In the genomic region with DNA sequence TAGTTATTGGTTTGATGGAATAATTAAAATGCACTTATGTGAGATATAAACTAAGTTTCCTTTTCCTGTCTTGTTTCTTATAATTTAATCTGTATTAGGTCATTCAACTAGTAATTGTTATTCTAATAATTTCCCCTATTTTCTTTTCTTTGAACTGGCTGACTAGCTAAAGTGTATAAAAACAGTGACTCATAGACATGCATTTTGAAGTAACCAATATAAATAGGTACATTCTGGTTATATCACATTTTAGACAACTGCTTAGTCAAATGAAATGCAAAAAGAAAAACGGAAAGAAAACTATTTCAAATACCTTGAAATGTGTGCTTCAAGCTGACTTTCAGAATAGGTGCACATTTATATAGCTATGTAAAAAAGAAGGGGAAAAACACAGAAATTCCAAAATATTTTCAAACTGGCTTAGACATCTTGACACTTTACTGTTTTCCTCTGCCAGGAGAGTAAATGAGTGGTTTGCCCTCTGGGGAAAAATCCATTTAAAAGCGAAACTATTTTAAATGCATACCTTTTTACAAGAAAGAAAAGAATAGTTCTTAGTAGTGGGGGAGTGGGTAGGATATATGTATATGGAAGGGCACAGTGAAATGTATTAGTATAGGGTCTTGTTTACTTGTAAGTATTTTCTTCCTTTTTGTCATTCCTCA, we compare ENCODE assay signal across 15 cellular contexts. TPM values are rescaled to one million over a fixed set of nuclear protein-coding genes. Genes with fewer than 3 reads are reported as not detected.
A peak's percentile ranks its signal among the peaks of the same experiment; 100 is the strongest.
DNase-seq lines count a peak whose midpoint lies in the region; ATAC-seq, FAIRE-seq and TF ChIP-seq lines count a peak whose summit lies in the region.
"Had no signal": no experiment of that assay in that cellular context is flagged by ENCODE, and none has a peak within 500 bp of the region (broad histone marks: within the 10 kb centered on the region; RNA-seq: fewer than 3 reads in every experiment).

No MANE protein-coding gene starts in this region.

- H3K27me3 Mint-ChIP-seq in WTC11 (ENCODE audit: low read depth), result no peaks in the 10 kb centered on the region
- H3K27me3 Mint-ChIP-seq: activated naive CD4-positive, alpha-beta T cell treated with anti-CD3 and anti-CD28 coated beads, Interleukin-2, amount 10 ng/mL, durations not matched to agents 7 days and 5 days had no signal

- no TSS peak for BruUV-seq in A673 (replicated peaks; lab: Mats Ljungman, UMichigan)

- POLR2A ChIA-PET in A673 (lab: Charles Lee; ENCODE audit: low non-redundant PET), result no interaction called here
- POLR2A ChIA-PET in WTC11 (lab: Charles Lee), result no interaction called here

- H3K36me3 ChIP-seq in A673 (ENCODE audit: insufficient read depth, low read length, poor library complexity, severe bottlenecking) (no peaks in the 10 kb centered on the region), GM23248 (ENCODE audit: low read depth) (no peaks in the 10 kb centered on the region), small intestine (ENCODE audit: control insufficient read depth in 2 of 2, insufficient read depth in 2 of 2, low read length in 2 of 2) (no peaks in the 10 kb centered on the region)
- H3K36me3 ChIP-seq: left lung, SJSA1 had no signal

- peaks cover 25% of the 10 kb centered on the region for H3F3A ChIP-seq in GM23248 (ENCODE audit: insufficient read depth)

- no peak overlapping the region for H2AFZ ChIP-seq in GM23248

- intact Hi-C loops in A673 (cut with micrococcal nuclease; ENCODE audit: unreplicated experiment), result no loop called here

- CTCF ChIA-PET in A673 (lab: Charles Lee), result no interaction called here
- CTCF ChIA-PET in WTC11 (lab: Charles Lee), result no interaction called here

- no peak overlapping the region for H3K9ac ChIP-seq in GM23248
- H3K9ac ChIP-seq: BLaER1 treated with 17β-estradiol and CSF1 and Interleukin-3, amounts not matched to agents 10 nM and 100 nM had no signal

- TF ChIP-seq CTCF in A673 (conservative IDR thresholded peaks at IDR 0.05; ENCODE audit: low read depth, low read length) (no peak), fibroblast of the aortic adventitia (IDR thresholded peaks at IDR 0.05; ENCODE audit: insufficient read depth, low read length) (no peak), WTC11 (IDR thresholded peaks at IDR 0.05) (no peak), D721Med (IDR thresholded peaks at IDR 0.05; ENCODE audit: insufficient read depth, missing control alignments) (no peak)

- peak overlapping the region; percentile 69 for H3K4me2 ChIP-seq in GM23248 (ENCODE audit: unreplicated experiment)

- H3K9me3 ChIP-seq in A673 (ENCODE audit: low read depth, low read length, poor library complexity, severe bottlenecking) (no peaks in the 10 kb centered on the region), GM23248 (ENCODE audit: low read depth) (no peaks in the 10 kb centered on the region), small intestine (ENCODE audit: control insufficient read depth, low read depth) (no peaks in the 10 kb centered on the region)
- H3K9me3 ChIP-seq: BLaER1 treated with 17β-estradiol and CSF1 and Interleukin-3, amounts not matched to agents 10 nM and 100 nM; left lung; SJSA1 had no signal

- H3K27me3 ChIP-seq in A673 (replicated peaks; ENCODE audit: insufficient read depth, low read depth, low read length, poor library complexity), result no peaks in the 10 kb centered on the region
- no peaks in the 10 kb centered on the region for H3K27me3 ChIP-seq in GM23248 (replicated peaks; ENCODE audit: insufficient read depth)
- no peaks in the 10 kb centered on the region for H3K27me3 ChIP-seq in small intestine (ENCODE audit: control insufficient read depth in 2 of 2, insufficient read depth in 2 of 2, low read length in 2 of 2)
- H3K27me3 ChIP-seq: BLaER1 treated with 17β-estradiol and CSF1 and Interleukin-3, amounts not matched to agents 10 nM and 100 nM; left lung; SJSA1 had no signal

- ATAC-seq in SK-N-SH treated with all-trans-retinoic acid at 6 μM for 48 hours (peak; percentile 50), WTC11 (no peak), GM18517 (IDR thresholded peaks at IDR 0.05; ENCODE audit: unreplicated experiment) (no peak)
- ATAC-seq: left lung had no signal

- WGBS in GM23248 (ENCODE audit: low coverage in 1 of 2, low lambda C conversion rate in 2 of 2, missing lambda C conversion rate in 2 of 2), 2 experiments, result 38 to 42% methylated on average over 2 of the region's 2 CpGs
- 46 to 58% (median 52%) methylated on average over 2 of the region's 2 CpGs for WGBS in small intestine, 3 donors

- H3K4me3 ChIP-seq in A673 (ENCODE audit: low read depth, low read length, poor library complexity, severe bottlenecking) (no peak overlapping the region), GM23248 (peak overlapping the region; percentile 23; the same call in 1 of the 2 replicates), fibroblast of the aortic adventitia (ENCODE audit: low read depth, low read length) (no peak overlapping the region), small intestine (ENCODE audit: low read depth in 1 of 2, low read length in 2 of 2) (no peak overlapping the region)
- H3K4me3 ChIP-seq: BLaER1 treated with 17β-estradiol and CSF1 and Interleukin-3, amounts not matched to agents 10 nM and 100 nM; left lung; SJSA1 had no signal

- H3K27ac ChIP-seq in A673 (ENCODE audit: low read depth, low read length, poor library complexity, severe bottlenecking) (peak overlapping the region; percentile 6), GM23248 (peak overlapping the region; percentile 38), small intestine (ENCODE audit: low read depth in 1 of 2, low read length in 1 of 2) (no peak overlapping the region)
- H3K27ac ChIP-seq: BLaER1 treated with 17β-estradiol and CSF1 and Interleukin-3, amounts not matched to agents 10 nM and 100 nM; left lung; SJSA1 had no signal

- no peak overlapping the region for H3K4me3 Mint-ChIP-seq in WTC11
- H3K4me3 Mint-ChIP-seq: activated naive CD4-positive, alpha-beta T cell treated with anti-CD3 and anti-CD28 coated beads, Interleukin-2, amount 10 ng/mL, durations not matched to agents 7 days and 5 days had no signal

- DNase-seq in A673 (ENCODE audit: low spot score), result no peak
- peak; percentile 24 for DNase-seq in GM23248
- peak; percentile 25 for DNase-seq in fibroblast of the aortic adventitia (ENCODE audit: low read depth)
- no peak for DNase-seq in WTC11 (ENCODE audit: low spot score)
- DNase-seq in D721Med (ENCODE audit: insufficient read length, low spot score), result no peak
- DNase-seq in small intestine, result no peak
- DNase-seq: activated CD4-positive, CD25-positive, alpha-beta regulatory T cell treated with anti-CD3 and anti-CD28 coated beads, Interleukin-2, amount 50 U/mL, for 72 hours; activated naive CD4-positive, alpha-beta T cell treated with anti-CD3 and anti-CD28 coated beads, Interleukin-2, amount 10 ng/mL, durations not matched to agents 7 days and 5 days; effector CD8-positive, alpha-beta T cell; left lung; NCI-H1092 had no signal

- H3K4me1 Mint-ChIP-seq in WTC11, result peaks cover 21% of the 10 kb centered on the region

- no peaks in the 10 kb centered on the region for H3K36me3 Mint-ChIP-seq in WTC11
- H3K36me3 Mint-ChIP-seq: activated naive CD4-positive, alpha-beta T cell treated with anti-CD3 and anti-CD28 coated beads, Interleukin-2, amount 10 ng/mL, durations not matched to agents 7 days and 5 days had no signal

- FAIRE-seq in D721Med (lab: Jason Lieb, UNC) (no peak), small intestine (lab: Jason Lieb, UNC) (no peak)

- H3K9me2 ChIP-seq in GM23248 (ENCODE audit: insufficient read depth), result 0 out of 2 replicates have a peak, but pooled peaks cover 3% of the 10 kb centered on the region

- H3K79me2 ChIP-seq in GM23248 (ENCODE audit: insufficient read depth), result peaks cover 38% of the 10 kb centered on the region

- H4K20me1 ChIP-seq in GM23248 (ENCODE audit: insufficient read depth), result no peaks in the 10 kb centered on the region

- H3K4me1 ChIP-seq in A673 (ENCODE audit: insufficient read depth, low read length, poor library complexity, severe bottlenecking), result peaks cover 37% of the 10 kb centered on the region
- peaks cover 44% of the 10 kb centered on the region for H3K4me1 ChIP-seq in GM23248 (ENCODE audit: insufficient read depth)
- H3K4me1 ChIP-seq in small intestine (ENCODE audit: control insufficient read depth in 2 of 2, insufficient read depth in 1 of 2, low read depth in 1 of 2, low read length in 1 of 2), result no peaks in the 10 kb centered on the region
- H3K4me1 ChIP-seq: left lung had no signal

- H3K9me3 Mint-ChIP-seq in WTC11, result no peaks in the 10 kb centered on the region
- H3K9me3 Mint-ChIP-seq: activated naive CD4-positive, alpha-beta T cell treated with anti-CD3 and anti-CD28 coated beads, Interleukin-2, amount 10 ng/mL, durations not matched to agents 7 days and 5 days had no signal

- no peak overlapping the region for H3K27ac Mint-ChIP-seq in WTC11
- H3K27ac Mint-ChIP-seq: activated naive CD4-positive, alpha-beta T cell treated with anti-CD3 and anti-CD28 coated beads, Interleukin-2, amount 10 ng/mL, durations not matched to agents 7 days and 5 days had no signal

- in situ Hi-C loops in GM23248 (cut with MboI), result no loop called here

TF ChIP-seq in SK-N-SH treated with all-trans-retinoic acid at 6 μM for 48 hours, 23 proteins besides CTCF, POLR2A, EP300 and RAD21:
- TF ChIP-seq ISL1 (CRISPR knock-in tag; IDR thresholded peaks at IDR 0.05), result peak; percentile 48
- no peak for TF ChIP-seq RARB (CRISPR knock-in tag; IDR thresholded peaks at IDR 0.05)
TF ChIP-seq in SK-N-SH treated with all-trans-retinoic acid at 6 μM for 48 hours: peak in this region for 1.

TF ChIP-seq in WTC11, 78 proteins besides CTCF, POLR2A, EP300 and RAD21:
- TF ChIP-seq KAT7 (CRISPR knock-in tag; IDR thresholded peaks at IDR 0.05; ENCODE audit: borderline replicate concordance) (no peak), FOXK1 (CRISPR knock-in tag; IDR thresholded peaks at IDR 0.05) (no peak)

RNA-seq across cellular contexts. Expression of gene KCNQ5, which starts 28.3 kb away (rescaled TPM):
- total RNA-seq in A673 (2021), result 17.8 and 18.6 TPM in 2 replicates
- total RNA-seq in GM23248 (2014; rRNA removed; shearing (Covaris generic)), result 10.8 and 15.8 TPM in 2 replicates
- 4.9 and 5.7 TPM in 2 replicates for polyA plus RNA-seq in GM23248 (2016; fragmentation: Nextera tagmentation; extraction: Ambion mirVana)
- 2.6 and 9.4 TPM in 2 replicates for total RNA-seq in fibroblast of the aortic adventitia (ENCODE audit: low replicate concordance)
- total RNA-seq in WTC11 (2021), result 1.5 to 2.0 TPM (median 1.7 TPM) in 3 replicates
- polyA plus RNA-seq in small intestine, result under 1 TPM in 1 of 3 donors, not detected in 2; 0.92 TPM

Comparison
In these comparisons a context has a peak if more than half of its experiments do, and no peak if none do; other contexts are left out.
1. DNase-seq: peak in GM23248 (single experiment) and fibroblast of the aortic adventitia (single experiment); none in A673 (single experiment), WTC11 (single experiment), D721Med (single experiment) and small intestine (single experiment).
2. H3K27ac ChIP-seq: peak in A673 (single experiment) and GM23248 (single experiment); none in small intestine (0 of 2).